Comparison of ENCODE assay signal across 14 cellular contexts in genomic region chrX:65522739-65523372, GRCh38. TPM values are rescaled to one million over a fixed set of nuclear protein-coding genes. Genes with fewer than 3 reads are reported as not detected.
DNase-seq lines count a peak whose midpoint lies in the region; ATAC-seq, FAIRE-seq and TF ChIP-seq lines count a peak whose summit lies in the region.
"Had no signal": no experiment of that assay in that cellular context is flagged by ENCODE, and none has a peak within 500 bp of the region (broad histone marks: within the 10 kb centered on the region; RNA-seq: fewer than 3 reads in every experiment).

No MANE protein-coding gene starts in this region.

- ATAC-seq in K562 (no peak), gastroesophageal sphincter (no peak), HG03457 (IDR thresholded peaks at IDR 0.05; ENCODE audit: unreplicated experiment) (no peak), HG03039 (IDR thresholded peaks at IDR 0.05; ENCODE audit: unreplicated experiment) (no peak)
- ATAC-seq: naive thymus-derived CD4-positive, alpha-beta T cell had no signal

- CTCF ChIA-PET in K562 (lab: Yijun Ruan, JAX; ENCODE audit: low intra/inter-chr PET ratio), result no interaction called here

- TF ChIP-seq POLR2A in K562 (conservative IDR thresholded peaks at IDR 0.05), result no peak
- TF ChIP-seq POLR2A in gastroesophageal sphincter (IDR thresholded peaks at IDR 0.05), result no peak

- DNase-seq in Daoy (ENCODE audit: low read depth), result peak; percentile 8
- peak; percentile 30 for DNase-seq in LHCN-M2 (ENCODE audit: low read depth)
- no peak for DNase-seq in K562 (ENCODE audit: extremely low read depth in 1 of 4, low spot score in 3 of 4)
- peak; percentile 79 for DNase-seq in iris pigment epithelial cell (ENCODE audit: low read depth)
- no peak for DNase-seq in effector CD8-positive, alpha-beta T cell (lab: John Stamatoyannopoulos, UW)
- DNase-seq: activated naive CD4-positive, alpha-beta T cell treated with anti-CD3 and anti-CD28 coated beads, Interleukin-2, amount 10 ng/mL, durations not matched to agents 7 days and 5 days; CD4-positive, CD25-positive, alpha-beta regulatory T cell; erythroblast; naive thymus-derived CD4-positive, alpha-beta T cell; NCI-H1436; NCI-H510A had no signal

- no peaks in the 10 kb centered on the region; the same call in 1 of the 2 replicates for H4K20me1 ChIP-seq in K562 (replicated peaks; ENCODE audit: control insufficient read depth, insufficient read depth, low read length)

- H3K79me2 ChIP-seq in K562 (ENCODE audit: control insufficient read depth, insufficient read depth, low read length), result no peaks in the 10 kb centered on the region

- POLR2A ChIA-PET in K562 (lab: Yijun Ruan, JAX), result no interaction called here

- H2AFZ ChIP-seq in K562 (ENCODE audit: low read depth, low read length), result no peak overlapping the region

- WGBS in K562 (ENCODE audit: insufficient coverage, low coverage, missing lambda C conversion rate), result 88% methylated on average over 2 of the region's 3 CpGs
- 74 to 95% methylated on average over 3 of the region's 3 CpGs for WGBS in gastroesophageal sphincter (ENCODE audit: low coverage in 1 of 2), 2 donors

- no peaks in the 10 kb centered on the region for H3K9me3 ChIP-seq in K562 (replicated peaks; ENCODE audit: control insufficient read depth, insufficient read depth, low read depth, low read length)
- no peaks in the 10 kb centered on the region for H3K9me3 ChIP-seq in gastroesophageal sphincter

- intact Hi-C loops in K562 (cut with micrococcal nuclease), result no loop called here

- H3K4me3 ChIP-seq in K562 (no peak overlapping the region), gastroesophageal sphincter (no peak overlapping the region)

- FAIRE-seq in K562 (lab: Jason Lieb, UNC), result no peak

- TF ChIP-seq RAD21 in K562 (CRISPR knock-in tag; conservative IDR thresholded peaks at IDR 0.05 in 1 of 2, IDR thresholded peaks at IDR 0.05 in 1 of 2), result no peak

- TF ChIP-seq CTCF in K562 (IDR thresholded peaks at IDR 0.05 in 2 of 3, conservative IDR thresholded peaks at IDR 0.05 in 1 of 3; ENCODE audit: insufficient read depth in 2 of 3, low read depth in 1 of 3, low read length in 3 of 3) (no peak), gastroesophageal sphincter (IDR thresholded peaks at IDR 0.05) (no peak)

- H3K9me1 ChIP-seq in K562 (ENCODE audit: control insufficient read depth, insufficient read depth, low read length), result no peaks in the 10 kb centered on the region

- TF ChIP-seq EP300 in K562 (IDR thresholded peaks at IDR 0.05; ENCODE audit: low read length), result no peak
- TF ChIP-seq EP300 in gastroesophageal sphincter (IDR thresholded peaks at IDR 0.05), result no peak

- H3K27me3 ChIP-seq in K562 (ENCODE audit: control insufficient read depth in 2 of 2, insufficient read depth in 2 of 2, low read length in 2 of 2) (no peaks in the 10 kb centered on the region), gastroesophageal sphincter (no peaks in the 10 kb centered on the region)

- no peak overlapping the region for H3K9ac ChIP-seq in K562 (ENCODE audit: insufficient read depth in 1 of 2, low read depth in 2 of 2, low read length in 2 of 2)

- no peak overlapping the region for H3K4me2 ChIP-seq in K562 (ENCODE audit: insufficient read depth, low read length)

- no TSS peak for BruUV-seq in K562 (replicated peaks; lab: Mats Ljungman, UMichigan)

- H3K27ac ChIP-seq in K562 (ENCODE audit: extremely low read depth, low read depth, low read length), result no peak overlapping the region
- H3K27ac ChIP-seq in gastroesophageal sphincter, result no peak overlapping the region

- no peaks in the 10 kb centered on the region for H3K4me1 ChIP-seq in K562 (replicated peaks in 1 of 2; ENCODE audit: control insufficient read depth in 2 of 2, insufficient read depth in 2 of 2, low read length in 2 of 2)
- H3K4me1 ChIP-seq in gastroesophageal sphincter, result no peaks in the 10 kb centered on the region

- in situ Hi-C loops in K562 (cut with MboI), result no loop called here

- H3K36me3 ChIP-seq in K562 (ENCODE audit: control insufficient read depth, insufficient read depth, low read length) (peaks cover 87% of the 10 kb centered on the region; the same call in 2 of the 3 replicates), gastroesophageal sphincter (peaks cover 0 to 93% of the 10 kb centered on the region in 2 donors)

TF ChIP-seq in K562, 482 proteins besides CTCF, POLR2A, EP300 and RAD21:
- TF ChIP-seq, protein P1, sequence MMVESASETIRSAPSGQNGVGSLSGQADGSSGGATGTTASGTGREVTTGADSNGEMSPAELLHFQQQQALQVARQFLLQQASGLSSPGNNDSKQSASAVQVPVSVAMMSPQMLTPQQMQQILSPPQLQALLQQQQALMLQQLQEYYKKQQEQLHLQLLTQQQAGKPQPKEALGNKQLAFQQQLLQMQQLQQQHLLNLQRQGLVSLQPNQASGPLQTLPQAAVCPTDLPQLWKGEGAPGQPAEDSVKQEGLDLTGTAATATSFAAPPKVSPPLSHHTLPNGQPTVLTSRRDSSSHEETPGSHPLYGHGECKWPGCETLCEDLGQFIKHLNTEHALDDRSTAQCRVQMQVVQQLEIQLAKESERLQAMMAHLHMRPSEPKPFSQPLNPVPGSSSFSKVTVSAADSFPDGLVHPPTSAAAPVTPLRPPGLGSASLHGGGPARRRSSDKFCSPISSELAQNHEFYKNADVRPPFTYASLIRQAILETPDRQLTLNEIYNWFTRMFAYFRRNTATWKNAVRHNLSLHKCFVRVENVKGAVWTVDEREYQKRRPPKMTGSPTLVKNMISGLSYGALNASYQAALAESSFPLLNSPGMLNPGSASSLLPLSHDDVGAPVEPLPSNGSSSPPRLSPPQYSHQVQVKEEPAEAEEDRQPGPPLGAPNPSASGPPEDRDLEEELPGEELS (CRISPR knock-in tag; IDR thresholded peaks at IDR 0.05; ENCODE audit: borderline replicate concordance), result no peak
- TF ChIP-seq, protein P2, sequence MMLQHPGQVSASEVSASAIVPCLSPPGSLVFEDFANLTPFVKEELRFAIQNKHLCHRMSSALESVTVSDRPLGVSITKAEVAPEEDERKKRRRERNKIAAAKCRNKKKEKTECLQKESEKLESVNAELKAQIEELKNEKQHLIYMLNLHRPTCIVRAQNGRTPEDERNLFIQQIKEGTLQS (IDR thresholded peaks at IDR 0.05), result peak; percentile 35; the same call in 1 of the 2 replicates
- TF ChIP-seq, protein P2 (CRISPR knock-in tag; conservative IDR thresholded peaks at IDR 0.05), result no peak
- TF ChIP-seq RFX1 (IDR thresholded peaks at IDR 0.05) (peak; percentile 67), CEBPB (tag; IDR thresholded peaks at IDR 0.05) (0 out of 2 replicates have a peak, but pooled peaks have one; percentile 20), CAMTA2 (CRISPR knock-in tag; conservative IDR thresholded peaks at IDR 0.05) (no peak), FOXJ2 (tag; IDR thresholded peaks at IDR 0.05) (0 out of 2 replicates have a peak, but pooled peaks have one; percentile 65), FOSL1 (tag; conservative IDR thresholded peaks at IDR 0.05) (peak; percentile 52), CEBPG (CRISPR knock-in tag; IDR thresholded peaks at IDR 0.05) (no peak), CEBPG (tag; conservative IDR thresholded peaks at IDR 0.05 in 1 of 2, IDR thresholded peaks at IDR 0.05 in 1 of 2) (peak; percentile 16 to 56; a peak in 2 of 4 replicates)

RNA-seq across cellular contexts. Expression of gene LAS1L, which starts 11.7 kb away (rescaled TPM):
- total RNA-seq in Daoy (2014; rRNA removed; shearing (Covaris generic)), result 36.9 and 39.4 TPM in 2 replicates
- total RNA-seq in LHCN-M2 (2014; rRNA removed), result 25.6 and 27.8 TPM in 2 replicates
- polyA plus RNA-seq in LHCN-M2 (2012), result 26.6 TPM
- 71.6 and 91.0 TPM in 2 replicates for total RNA-seq in K562 (2011; cell fraction: chromatin; rRNA removed; ENCODE audit: low replicate concordance)
- 40.7 and 43.7 TPM in 2 replicates for total RNA-seq in K562 (2011; cell fraction: nucleolus; rRNA removed)
- 75.2 and 145 TPM in 2 replicates for total RNA-seq in K562 (2011; cell fraction: nucleoplasm; rRNA removed)
- total RNA-seq in K562 (2014; rRNA removed), result 86.4 and 94.9 TPM in 2 replicates
- 62.6 and 67.1 TPM in 2 replicates for total RNA-seq in K562 (2014; rRNA removed; fragmentation: Illumina TruSeq; extraction: Trizol)
- 77.4 and 80.1 TPM in 2 replicates for total RNA-seq in K562 (2015; rRNA removed; fragmentation: Illumina TruSeq; extraction: Trizol)
- total RNA-seq in K562 (2021), result 87.7 and 92.6 TPM in 2 replicates
- polyA plus RNA-seq in K562 (2011; rRNA removed), result 74.3 and 85.4 TPM in 2 replicates
- 72.9 and 84.1 TPM in 2 replicates for polyA plus RNA-seq in K562 (2011; cell fraction: cytosol; rRNA removed)
- 122 and 134 TPM in 2 replicates for polyA plus RNA-seq in K562 (2011; cell fraction: nucleus; rRNA removed)
- polyA plus RNA-seq in K562 (2012), result 50.6 and 69.1 TPM in 2 replicates
- polyA plus RNA-seq in K562 (2014; fragmentation: Illumina TruSeq; extraction: Trizol), result 106 and 112 TPM in 2 replicates
- polyA plus RNA-seq in K562 (2014; fragmentation: Nextera tagmentation; extraction: Ambion mirVana), result 100 to 1,000 TPM in 1 of 2 experiments, 10 to 100 TPM in 1; 43.3 to 116 TPM
- polyA plus RNA-seq in K562 (2014; rRNA removed), result 105 and 119 TPM in 2 replicates
- 53.6 and 74.7 TPM in 2 replicates for polyA minus RNA-seq in K562 (2011; rRNA and poly(A)+ RNA removed)
- 34.1 and 34.2 TPM in 2 replicates for polyA minus RNA-seq in K562 (2011; cell fraction: cytosol; rRNA and poly(A)+ RNA removed)
- polyA minus RNA-seq in K562 (2011; cell fraction: nucleus; rRNA and poly(A)+ RNA removed), result 20.9 and 26.9 TPM in 2 replicates
- total RNA-seq in gastroesophageal sphincter, result 10 to 100 TPM; 21.3 to 30.3 (median 21.9) TPM

Comparison
In these comparisons a context has a peak if more than half of its experiments do, and no peak if none do; other contexts are left out.
1. DNase-seq: peak in Daoy (single experiment), LHCN-M2 (single experiment) and iris pigment epithelial cell (single experiment); none in K562 (0 of 4) and effector CD8-positive, alpha-beta T cell (single experiment).